Comparison of ENCODE assay signal across 1 cellular context in genomic region chr3:197736491-197737318, GRCh38.
TF ChIP-seq lines count a peak whose summit lies in the region.

Gene RUBCN, minus strand, starts transcription at chr3:197736904. Its CDS starts 185 bp downstream, at chr3:197736719.

TF ChIP-seq in HepG2, 621 proteins besides CTCF, POLR2A, EP300 and RAD21 (continued from another document and continues in another):
- TF ChIP-seq KIAA2018 (CRISPR knock-in tag; IDR thresholded peaks at IDR 0.05; ENCODE audit: borderline replicate concordance) (no peak), ZNF292 (CRISPR knock-in tag; IDR thresholded peaks at IDR 0.05; ENCODE audit: borderline replicate concordance, low read depth) (no peak), KDM5A (IDR thresholded peaks at IDR 0.05; ENCODE audit: borderline replicate concordance, low read length) (no peak), GPN1 (CRISPR knock-in tag; IDR thresholded peaks at IDR 0.05; ENCODE audit: borderline replicate concordance) (no peak), RARA (CRISPR knock-in tag; IDR thresholded peaks at IDR 0.05) (no peak), DMTF1 (CRISPR knock-in tag; IDR thresholded peaks at IDR 0.05) (no peak), RAD51 (IDR thresholded peaks at IDR 0.05; ENCODE audit: borderline replicate concordance) (no peak), YY1 (IDR thresholded peaks at IDR 0.05; ENCODE audit: insufficient read depth, insufficient replicate concordance, low read depth, low read length) (peak; percentile 34), ZNF20 (CRISPR knock-in tag; IDR thresholded peaks at IDR 0.05) (no peak), JUNB (CRISPR knock-in tag; IDR thresholded peaks at IDR 0.05; ENCODE audit: borderline replicate concordance) (no peak), ZNF614 (CRISPR knock-in tag; IDR thresholded peaks at IDR 0.05; ENCODE audit: borderline replicate concordance) (no peak), ZBTB21 (CRISPR knock-in tag; IDR thresholded peaks at IDR 0.05) (no peak), RORA (CRISPR knock-in tag; IDR thresholded peaks at IDR 0.05) (no peak), PHF20 (CRISPR knock-in tag; IDR thresholded peaks at IDR 0.05) (no peak; the same call in 1 of the 2 replicates), ZSCAN12 (CRISPR knock-in tag; IDR thresholded peaks at IDR 0.05) (peak; percentile 82; the same call in 1 of the 2 replicates), ZNF577 (CRISPR knock-in tag; IDR thresholded peaks at IDR 0.05; ENCODE audit: borderline replicate concordance, low read depth) (no peak), NFKB2 (CRISPR knock-in tag; IDR thresholded peaks at IDR 0.05; ENCODE audit: borderline replicate concordance) (peak; percentile 16; the same call in 1 of the 2 replicates), TOPORS (CRISPR knock-in tag; IDR thresholded peaks at IDR 0.05) (no peak), RCOR2 (CRISPR knock-in tag; IDR thresholded peaks at IDR 0.05) (no peak), CENPX (CRISPR knock-in tag; IDR thresholded peaks at IDR 0.05) (no peak), ZNF720 (CRISPR knock-in tag; IDR thresholded peaks at IDR 0.05) (no peak), ZNF318 (CRISPR knock-in tag; IDR thresholded peaks at IDR 0.05) (no peak), ZNF678 (CRISPR knock-in tag; IDR thresholded peaks at IDR 0.05) (no peak), ZSCAN22 (CRISPR knock-in tag; IDR thresholded peaks at IDR 0.05) (no peak), SIX1 (CRISPR knock-in tag; IDR thresholded peaks at IDR 0.05; ENCODE audit: borderline replicate concordance) (no peak), SP5 (CRISPR knock-in tag; IDR thresholded peaks at IDR 0.05; ENCODE audit: borderline replicate concordance, low read depth) (no peak), MTA1 (CRISPR knock-in tag; IDR thresholded peaks at IDR 0.05; ENCODE audit: borderline replicate concordance) (no peak), ZFP62 (CRISPR knock-in tag; IDR thresholded peaks at IDR 0.05) (no peak), HNF4A (CRISPR knock-in tag; IDR thresholded peaks at IDR 0.05) (peak; percentile 51), RFX5 (IDR thresholded peaks at IDR 0.05; ENCODE audit: low read depth, low read length) (peak; percentile 80), MXD4 (CRISPR knock-in tag; IDR thresholded peaks at IDR 0.05) (no peak; the same call in none of the 2 replicates), ERF (CRISPR knock-in tag; IDR thresholded peaks at IDR 0.05) (peak; percentile 60), MTERF4 (CRISPR knock-in tag; IDR thresholded peaks at IDR 0.05) (0 out of 2 replicates have a peak, but pooled peaks have one; percentile 66), NFIC (IDR thresholded peaks at IDR 0.05; ENCODE audit: low read length) (no peak), ZNF280D (CRISPR knock-in tag; IDR thresholded peaks at IDR 0.05) (no peak; the same call in 1 of the 2 replicates), NR2F1 (CRISPR knock-in tag; IDR thresholded peaks at IDR 0.05) (no peak), HOXA5 (CRISPR knock-in tag; IDR thresholded peaks at IDR 0.05) (peak; percentile 70; the same call in 1 of the 2 replicates), CREM (IDR thresholded peaks at IDR 0.05) (peak; percentile 52; the same call in 1 of the 2 replicates), CREM (CRISPR knock-in tag; IDR thresholded peaks at IDR 0.05) (no peak), FOXO1 (CRISPR knock-in tag; IDR thresholded peaks at IDR 0.05) (peak; percentile 16; the same call in 1 of the 2 replicates)
